In genomic region chr12:31238764-31239387, GRCh38 we compare ENCODE assay signal across 8 cellular contexts.
DNase-seq lines count a peak whose midpoint lies in the region; ATAC-seq and FAIRE-seq lines count a peak whose summit lies in the region.

No MANE protein-coding gene starts in this region.

- DNase-seq in EH (ENCODE audit: low read depth): peak; percentile 67
- peak; percentile 63 for DNase-seq in KBM-7
- DNase-seq in RPMI7951 (ENCODE audit: low read depth): peak; percentile 59
- peak; percentile 25 for DNase-seq in activated T-helper 9 cell treated with anti-CD3 and anti-CD28 coated beads, Interleukin-2, amount 50 U/mL, for 16 hours (ENCODE audit: low read depth)
- DNase-seq in globus pallidus (ENCODE audit: low spot score): peak; percentile 54
- DNase-seq in pons (ENCODE audit: low spot score): peak; percentile 71
- peak; percentile 82 for DNase-seq in urothelium cell line (ENCODE audit: low spot score)

- in situ Hi-C loops in KBM-7 (cut with MboI; ENCODE audit: low pct_unique_long_range_greater_than_20kb, low sequenced_read_pairs): no loop called here

- ATAC-seq in GM21576 (IDR thresholded peaks at IDR 0.05; ENCODE audit: unreplicated experiment): peak; percentile 83

- FAIRE-seq in urothelium cell line (lab: Jason Lieb, UNC): no peak

Comparison
In these comparisons a context has a peak if more than half of its experiments do, and no peak if none do; other contexts are left out.
1. Peak in every context shown above with its lines: DNase-seq and ATAC-seq.
2. DNase-seq: peak in every context shown above with its lines; median percentile 82 in urothelium cell line; 71 in pons; 67 in EH; 63 in KBM-7; 59 in RPMI7951; 54 in globus pallidus; 25 in activated T-helper 9 cell treated with anti-CD3 and anti-CD28 coated beads, Interleukin-2, amount 50 U/mL, for 16 hours.